Comparison of ENCODE assay signal across 9 cellular contexts in genomic region chr10:73886625-73887024, GRCh38. TPM values are rescaled to one million over a fixed set of nuclear protein-coding genes. Genes with fewer than 3 reads are reported as not detected.
A peak's percentile ranks its signal among the peaks of the same experiment; 100 is the strongest.
DNase-seq lines count a peak whose midpoint lies in the region; FAIRE-seq and TF ChIP-seq lines count a peak whose summit lies in the region.
"Had no signal": no experiment of that assay in that cellular context is flagged by ENCODE, and none has a peak within 500 bp of the region (broad histone marks: within the 10 kb centered on the region; RNA-seq: fewer than 3 reads in every experiment).

No MANE protein-coding gene starts in this region.

- no peaks in the 10 kb centered on the region for H3K27me3 ChIP-seq in AG04450 (ENCODE audit: control insufficient read depth, insufficient read depth, low read length)
- H3K27me3 ChIP-seq in trophoblast cell (ENCODE audit: insufficient read depth, low read length): no peaks in the 10 kb centered on the region

- H2AK5ac ChIP-seq in trophoblast cell (ENCODE audit: low read length): peak overlapping the region; percentile 55

- WGBS in trophoblast cell (ENCODE audit: extremely low coverage, insufficient coverage, insufficient read length): no CpG with 5 or more reads among the region's 1 CpG

- H2AFZ ChIP-seq in trophoblast cell (ENCODE audit: insufficient read depth, low read length, poor library complexity): peak overlapping the region; percentile 52

- H2BK12ac ChIP-seq in trophoblast cell (ENCODE audit: low read length): peak overlapping the region; percentile 75

- CTCF ChIA-PET in AG04450 (lab: Charles Lee): interaction anchor here (0.6 to 13.1 kb wide), 55 partner anchors 8 to 369 kb away, joined by 3 to 204 read pairs (median 4); partner anchors contain the start of genes ADK, AP3M1, PLAU and VCL

- H3K79me1 ChIP-seq in trophoblast cell (ENCODE audit: low read length): peaks cover 19% of the 10 kb centered on the region

- POLR2A ChIA-PET in AG04450 (lab: Yijun Ruan, JAX): interaction anchor here (1.2 to 4.6 kb wide), 10 partner anchors 12 to 134 kb away, joined by 3 to 40 read pairs (median 12); partner anchors contain the start of gene PLAU

- no peak for DNase-seq in AG04450 (ENCODE audit: low read depth, low spot score)
- DNase-seq in RCC 7860 (ENCODE audit: low spot score): peak; percentile 11
- no peak for DNase-seq in epithelial cell of prostate (ENCODE audit: low read depth, low spot score)
- peak in 1 of 2 donors; percentile 22 for DNase-seq in trophoblast cell
- DNase-seq in NCI-H1694 (lab: John Stamatoyannopoulos, UW): no peak
- no peak for DNase-seq in globus pallidus (ENCODE audit: low spot score)
- DNase-seq in HTR-8/SVneo (ENCODE audit: insufficient read length, low spot score): no peak
- no peak for DNase-seq in SW 1271 (lab: John Stamatoyannopoulos, UW)
- DNase-seq: NCI-H2171 had no signal

- peaks cover 2% of the 10 kb centered on the region for H3K79me2 ChIP-seq in trophoblast cell (ENCODE audit: control insufficient read depth, insufficient read depth, low read length, poor library complexity)

- H3K36me3 ChIP-seq in trophoblast cell (ENCODE audit: control insufficient read depth in 1 of 2, insufficient read depth in 2 of 2, low read length in 2 of 2): no peaks in the 10 kb centered on the region

- H3K4me1 ChIP-seq in trophoblast cell (ENCODE audit: control insufficient read depth in 1 of 2, insufficient read depth in 2 of 2, low read length in 2 of 2): peaks cover 24 to 25% of the 10 kb centered on the region in 2 experiments

- H3K4me2 ChIP-seq in trophoblast cell (ENCODE audit: low read length): no peak overlapping the region

- peak overlapping the region; percentile 97 for H3K27ac ChIP-seq in AG04450 (ENCODE audit: low read depth, low read length)
- peak overlapping the region; percentile 100 for H3K27ac ChIP-seq in epithelial cell of prostate
- H3K27ac ChIP-seq in trophoblast cell (ENCODE audit: low read depth, low read length): peak overlapping the region; percentile 82

- no peak for TF ChIP-seq CTCF in AG04450 (IDR thresholded peaks at IDR 0.05; ENCODE audit: low read depth, low read length)

- no peak overlapping the region for H3K14ac ChIP-seq in trophoblast cell (ENCODE audit: low read length)

- H4K12ac ChIP-seq in trophoblast cell (ENCODE audit: low read depth, low read length): peak overlapping the region; percentile 40

- peak overlapping the region; percentile 68 for H3K18ac ChIP-seq in trophoblast cell (ENCODE audit: low read length)

- H3K4me3 ChIP-seq in AG04450 (ENCODE audit: low read depth, low read length) (no peak overlapping the region), trophoblast cell (ENCODE audit: low read depth, low read length) (no peak overlapping the region)

- H4K8ac ChIP-seq in trophoblast cell (ENCODE audit: low read depth, low read length): peak overlapping the region; percentile 69

- H3K9me3 ChIP-seq in AG04450 (ENCODE audit: control insufficient read depth, insufficient read depth, low read length): no peaks in the 10 kb centered on the region
- H3K9me3 ChIP-seq in trophoblast cell (ENCODE audit: insufficient read depth, low read depth, low read length): no peaks in the 10 kb centered on the region

- no peak overlapping the region for H3K23ac ChIP-seq in trophoblast cell (ENCODE audit: low read length)

- peak overlapping the region; percentile 75 for H2BK120ac ChIP-seq in trophoblast cell (ENCODE audit: insufficient read depth, low read length, poor library complexity)

- no peak for FAIRE-seq in RCC 7860 (lab: Jason Lieb, UNC)
- no peak for FAIRE-seq in HTR-8/SVneo (lab: Jason Lieb, UNC)

- H4K91ac ChIP-seq in trophoblast cell (ENCODE audit: low read depth, low read length): peak overlapping the region; percentile 80

- peak overlapping the region; percentile 64 for H2BK5ac ChIP-seq in trophoblast cell (ENCODE audit: low read depth, low read length, poor library complexity)

- H3K4ac ChIP-seq in trophoblast cell (ENCODE audit: low read depth, low read length): no peak overlapping the region

- H3K9ac ChIP-seq in trophoblast cell (ENCODE audit: low read length): no peak overlapping the region

RNA-seq across cellular contexts. Expression of gene CAMK2G, which starts 12.3 kb away (rescaled TPM):
- polyA plus RNA-seq in AG04450 (2011; rRNA removed): 22.3 and 23.7 TPM in 2 replicates
- polyA minus RNA-seq in AG04450 (2011; rRNA and poly(A)+ RNA removed): 28.5 and 28.7 TPM in 2 replicates
- 21.4 and 23.0 TPM in 2 replicates for polyA plus RNA-seq in trophoblast cell (2013)

RNA-seq across cellular contexts. Expression of gene PLAU, which starts 24.3 kb away (rescaled TPM):
- polyA plus RNA-seq in AG04450 (2011; rRNA removed): 241 and 329 TPM in 2 replicates
- 140 and 188 TPM in 2 replicates for polyA minus RNA-seq in AG04450 (2011; rRNA and poly(A)+ RNA removed)
- polyA plus RNA-seq in trophoblast cell (2013): 5.6 and 6.2 TPM in 2 replicates
